Comparison of ENCODE assay signal across 2 cellular contexts in the genomic region with DNA sequence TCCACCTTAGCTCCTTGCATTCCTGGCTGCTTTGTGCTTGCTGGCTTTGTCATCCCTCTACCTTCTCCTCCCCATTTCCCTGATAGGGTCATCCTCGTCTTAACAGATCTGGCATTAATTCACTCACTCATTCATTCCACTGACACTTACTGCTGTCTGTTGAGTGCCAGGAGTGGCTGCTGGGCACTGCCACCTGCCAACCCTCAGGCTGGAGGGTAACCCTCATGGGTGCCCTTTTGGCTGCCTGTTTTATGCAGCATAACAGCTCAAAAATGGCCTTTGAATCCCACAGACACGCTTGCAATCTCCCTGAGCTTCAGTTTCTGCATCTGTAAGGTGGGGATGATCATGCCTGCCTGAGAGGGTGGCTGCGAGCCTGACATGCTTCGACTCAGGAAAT.
TF ChIP-seq lines count a peak whose summit lies in the region.

No MANE protein-coding gene starts in this region.

TF ChIP-seq in H1, 55 proteins besides CTCF, POLR2A, EP300 and RAD21:
- no peak for TF ChIP-seq CREB1 (IDR thresholded peaks at IDR 0.05)
- TF ChIP-seq EZH2 (IDR thresholded peaks at IDR 0.05; ENCODE audit: low read depth, low read length, severe bottlenecking) = no peak
- no peak for TF ChIP-seq TCF12 (IDR thresholded peaks at IDR 0.05; ENCODE audit: low read depth, low read length)
- no peak for TF ChIP-seq SP1 (IDR thresholded peaks at IDR 0.05; ENCODE audit: low read depth, low read length)
- TF ChIP-seq CHD2 (IDR thresholded peaks at IDR 0.05; ENCODE audit: low read length) = no peak
- TF ChIP-seq, protein P1, sequence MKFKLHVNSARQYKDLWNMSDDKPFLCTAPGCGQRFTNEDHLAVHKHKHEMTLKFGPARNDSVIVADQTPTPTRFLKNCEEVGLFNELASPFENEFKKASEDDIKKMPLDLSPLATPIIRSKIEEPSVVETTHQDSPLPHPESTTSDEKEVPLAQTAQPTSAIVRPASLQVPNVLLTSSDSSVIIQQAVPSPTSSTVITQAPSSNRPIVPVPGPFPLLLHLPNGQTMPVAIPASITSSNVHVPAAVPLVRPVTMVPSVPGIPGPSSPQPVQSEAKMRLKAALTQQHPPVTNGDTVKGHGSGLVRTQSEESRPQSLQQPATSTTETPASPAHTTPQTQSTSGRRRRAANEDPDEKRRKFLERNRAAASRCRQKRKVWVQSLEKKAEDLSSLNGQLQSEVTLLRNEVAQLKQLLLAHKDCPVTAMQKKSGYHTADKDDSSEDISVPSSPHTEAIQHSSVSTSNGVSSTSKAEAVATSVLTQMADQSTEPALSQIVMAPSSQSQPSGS (IDR thresholded peaks at IDR 0.05; ENCODE audit: low read length) = no peak
- no peak for TF ChIP-seq TBP (IDR thresholded peaks at IDR 0.05; ENCODE audit: low read depth, low read length)
- no peak for TF ChIP-seq MAFK (IDR thresholded peaks at IDR 0.05; ENCODE audit: low read depth, low read length)
- TF ChIP-seq BRCA1 (IDR thresholded peaks at IDR 0.05; ENCODE audit: low read depth, low read length) = no peak
- no peak for TF ChIP-seq ZNF274 (IDR thresholded peaks at IDR 0.05; ENCODE audit: borderline replicate concordance, extremely low read depth, low read length)
- no peak for TF ChIP-seq KDM1A (IDR thresholded peaks at IDR 0.05; ENCODE audit: borderline replicate concordance, low read length)
- no peak for TF ChIP-seq RXRA (IDR thresholded peaks at IDR 0.05; ENCODE audit: insufficient read depth, low read depth, low read length)

TF ChIP-seq in WTC11, 78 proteins besides CTCF, POLR2A, EP300 and RAD21:
- TF ChIP-seq TEAD4 (CRISPR knock-in tag; IDR thresholded peaks at IDR 0.05) = no peak
- TF ChIP-seq ZNF671 (CRISPR knock-in tag; IDR thresholded peaks at IDR 0.05) = no peak
- TF ChIP-seq ATF1 (CRISPR knock-in tag; IDR thresholded peaks at IDR 0.05) = no peak
- no peak for TF ChIP-seq ZNF138 (CRISPR knock-in tag; conservative IDR thresholded peaks at IDR 0.05)
- TF ChIP-seq, protein P2, sequence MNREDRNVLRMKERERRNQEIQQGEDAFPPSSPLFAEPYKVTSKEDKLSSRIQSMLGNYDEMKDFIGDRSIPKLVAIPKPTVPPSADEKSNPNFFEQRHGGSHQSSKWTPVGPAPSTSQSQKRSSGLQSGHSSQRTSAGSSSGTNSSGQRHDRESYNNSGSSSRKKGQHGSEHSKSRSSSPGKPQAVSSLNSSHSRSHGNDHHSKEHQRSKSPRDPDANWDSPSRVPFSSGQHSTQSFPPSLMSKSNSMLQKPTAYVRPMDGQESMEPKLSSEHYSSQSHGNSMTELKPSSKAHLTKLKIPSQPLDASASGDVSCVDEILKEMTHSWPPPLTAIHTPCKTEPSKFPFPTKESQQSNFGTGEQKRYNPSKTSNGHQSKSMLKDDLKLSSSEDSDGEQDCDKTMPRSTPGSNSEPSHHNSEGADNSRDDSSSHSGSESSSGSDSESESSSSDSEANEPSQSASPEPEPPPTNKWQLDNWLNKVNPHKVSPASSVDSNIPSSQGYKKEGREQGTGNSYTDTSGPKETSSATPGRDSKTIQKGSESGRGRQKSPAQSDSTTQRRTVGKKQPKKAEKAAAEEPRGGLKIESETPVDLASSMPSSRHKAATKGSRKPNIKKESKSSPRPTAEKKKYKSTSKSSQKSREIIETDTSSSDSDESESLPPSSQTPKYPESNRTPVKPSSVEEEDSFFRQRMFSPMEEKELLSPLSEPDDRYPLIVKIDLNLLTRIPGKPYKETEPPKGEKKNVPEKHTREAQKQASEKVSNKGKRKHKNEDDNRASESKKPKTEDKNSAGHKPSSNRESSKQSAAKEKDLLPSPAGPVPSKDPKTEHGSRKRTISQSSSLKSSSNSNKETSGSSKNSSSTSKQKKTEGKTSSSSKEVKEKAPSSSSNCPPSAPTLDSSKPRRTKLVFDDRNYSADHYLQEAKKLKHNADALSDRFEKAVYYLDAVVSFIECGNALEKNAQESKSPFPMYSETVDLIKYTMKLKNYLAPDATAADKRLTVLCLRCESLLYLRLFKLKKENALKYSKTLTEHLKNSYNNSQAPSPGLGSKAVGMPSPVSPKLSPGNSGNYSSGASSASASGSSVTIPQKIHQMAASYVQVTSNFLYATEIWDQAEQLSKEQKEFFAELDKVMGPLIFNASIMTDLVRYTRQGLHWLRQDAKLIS (CRISPR knock-in tag; IDR thresholded peaks at IDR 0.05; ENCODE audit: borderline replicate concordance) = no peak
- no peak for TF ChIP-seq RELA (CRISPR knock-in tag; IDR thresholded peaks at IDR 0.05; ENCODE audit: borderline replicate concordance)
- TF ChIP-seq GTF2I (CRISPR knock-in tag; conservative IDR thresholded peaks at IDR 0.05) = no peak
- no peak for TF ChIP-seq RORB (CRISPR knock-in tag; IDR thresholded peaks at IDR 0.05)
- TF ChIP-seq, protein P3, sequence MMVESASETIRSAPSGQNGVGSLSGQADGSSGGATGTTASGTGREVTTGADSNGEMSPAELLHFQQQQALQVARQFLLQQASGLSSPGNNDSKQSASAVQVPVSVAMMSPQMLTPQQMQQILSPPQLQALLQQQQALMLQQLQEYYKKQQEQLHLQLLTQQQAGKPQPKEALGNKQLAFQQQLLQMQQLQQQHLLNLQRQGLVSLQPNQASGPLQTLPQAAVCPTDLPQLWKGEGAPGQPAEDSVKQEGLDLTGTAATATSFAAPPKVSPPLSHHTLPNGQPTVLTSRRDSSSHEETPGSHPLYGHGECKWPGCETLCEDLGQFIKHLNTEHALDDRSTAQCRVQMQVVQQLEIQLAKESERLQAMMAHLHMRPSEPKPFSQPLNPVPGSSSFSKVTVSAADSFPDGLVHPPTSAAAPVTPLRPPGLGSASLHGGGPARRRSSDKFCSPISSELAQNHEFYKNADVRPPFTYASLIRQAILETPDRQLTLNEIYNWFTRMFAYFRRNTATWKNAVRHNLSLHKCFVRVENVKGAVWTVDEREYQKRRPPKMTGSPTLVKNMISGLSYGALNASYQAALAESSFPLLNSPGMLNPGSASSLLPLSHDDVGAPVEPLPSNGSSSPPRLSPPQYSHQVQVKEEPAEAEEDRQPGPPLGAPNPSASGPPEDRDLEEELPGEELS (CRISPR knock-in tag; IDR thresholded peaks at IDR 0.05) = no peak
- TF ChIP-seq TEAD1 (CRISPR knock-in tag; IDR thresholded peaks at IDR 0.05) = no peak
- no peak for TF ChIP-seq ZNF219 (CRISPR knock-in tag; IDR thresholded peaks at IDR 0.05; ENCODE audit: borderline replicate concordance)
- no peak for TF ChIP-seq IRF2 (CRISPR knock-in tag; IDR thresholded peaks at IDR 0.05; ENCODE audit: borderline replicate concordance, low read depth)
- no peak for TF ChIP-seq ZNF263 (CRISPR knock-in tag; IDR thresholded peaks at IDR 0.05; ENCODE audit: low read depth)
- TF ChIP-seq, protein P4, sequence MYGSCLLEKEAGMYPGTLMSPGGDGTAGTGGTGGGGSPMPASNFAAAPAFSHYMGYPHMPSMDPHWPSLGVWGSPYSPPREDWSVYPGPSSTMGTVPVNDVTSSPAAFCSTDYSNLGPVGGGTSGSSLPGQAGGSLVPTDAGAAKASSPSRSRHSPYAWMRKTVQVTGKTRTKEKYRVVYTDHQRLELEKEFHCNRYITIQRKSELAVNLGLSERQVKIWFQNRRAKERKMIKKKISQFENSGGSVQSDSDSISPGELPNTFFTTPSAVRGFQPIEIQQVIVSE (CRISPR knock-in tag; IDR thresholded peaks at IDR 0.05; ENCODE audit: borderline replicate concordance) = no peak
- no peak for TF ChIP-seq NR2C2 (CRISPR knock-in tag; IDR thresholded peaks at IDR 0.05)
TF ChIP-seq in WTC11: peak in this region for 0.
